Comparison of ENCODE assay signal across 23 cellular contexts in the genomic region with DNA sequence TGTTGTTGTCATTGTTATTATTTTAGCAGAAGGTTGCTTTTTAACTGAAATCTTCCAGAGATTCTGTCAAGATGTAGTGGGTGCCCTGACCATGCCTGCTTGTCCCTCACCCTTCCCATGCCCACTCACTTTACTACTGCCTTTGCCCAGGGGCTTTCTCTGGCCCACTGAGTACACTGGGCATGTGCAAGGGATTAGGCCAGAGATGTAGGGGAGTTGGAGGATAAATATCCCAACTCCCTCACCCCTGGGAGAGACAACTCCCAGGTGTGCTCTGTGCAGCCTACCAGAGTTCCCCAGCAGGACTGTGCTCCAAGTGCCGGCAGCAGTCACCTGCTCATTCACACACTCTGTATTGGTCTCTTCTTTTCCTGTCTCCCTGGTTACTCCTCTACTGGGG.
"Had no signal": no experiment of that assay in that cellular context is flagged by ENCODE, and none has a peak within 500 bp of the region (broad histone marks: within the 10 kb centered on the region; RNA-seq: fewer than 3 reads in every experiment).

No MANE protein-coding gene starts in this region.

- H3K27me3 ChIP-seq: hepatocyte, right lobe of liver, upper lobe of left lung had no signal

- H3K27ac ChIP-seq: dorsolateral prefrontal cortex, gastrocnemius medialis, heart left ventricle, hepatocyte, left lung, neutrophil, parathyroid adenoma, right lobe of liver, thoracic aorta, tibial nerve, upper lobe of left lung had no signal

- H3K79me2 ChIP-seq: hepatocyte, parathyroid adenoma had no signal

- ATAC-seq: gastrocnemius medialis; heart left ventricle; left cardiac atrium; left lung; naive thymus-derived CD8-positive, alpha-beta T cell; right lobe of liver; stimulated activated effector memory CD8-positive, alpha-beta T cell treated with anti-CD3 and anti-CD28 coated beads, Interleukin-12 subunit alpha, Interleukin-12 subunit beta, amount 100 ng/mL, for 72 hours had no signal

- H3K4me3 ChIP-seq: dorsolateral prefrontal cortex, gastrocnemius medialis, heart left ventricle, hepatocyte, left lung, right lobe of liver, smooth muscle cell, thoracic aorta, tibial nerve, upper lobe of left lung had no signal

- H3K9me3 ChIP-seq: gastrocnemius medialis, left lung, neutrophil, right lobe of liver, thoracic aorta, tibial nerve, upper lobe of left lung had no signal

- DNase-seq: dorsolateral prefrontal cortex; effector CD4-positive, alpha-beta T cell; foreskin fibroblast; gastrocnemius medialis; heart left ventricle; left cardiac atrium; left lung; mesendoderm; naive thymus-derived CD8-positive, alpha-beta T cell; right lobe of liver; stimulated activated CD4-positive, alpha-beta T cell treated with anti-CD3 and anti-CD28 coated beads, Interleukin-12 subunit alpha, Interleukin-12 subunit beta, amount 100 ng/mL, for 4 hours; stimulated activated CD4-positive, alpha-beta T cell treated with anti-CD3 and anti-CD28 coated beads, Interleukin-1b, Interleukin-23, amount 100 ng/mL, for 48 hours; stimulated activated CD4-positive, alpha-beta T cell treated with anti-CD3 and anti-CD28 coated beads, Interleukin-4, amount 100 ng/mL, for 1 hour; stimulated activated naive CD4-positive, alpha-beta T cell treated with Interleukin-2 at 50 U/mL for 16 hours; substantia nigra; upper lobe of left lung had no signal

- H3K9ac ChIP-seq: parathyroid adenoma had no signal

- H2AFZ ChIP-seq: hepatocyte, parathyroid adenoma had no signal

- H3K4me2 ChIP-seq: hepatocyte, smooth muscle cell had no signal

- H3K36me3 ChIP-seq: gastrocnemius medialis, heart left ventricle, left lung, neutrophil, right lobe of liver, thoracic aorta, tibial nerve, upper lobe of left lung had no signal

- H3K4me1 ChIP-seq: gastrocnemius medialis, parathyroid adenoma, right lobe of liver had no signal
